8 cellular contexts compared by ENCODE assay signal in the genomic region with DNA sequence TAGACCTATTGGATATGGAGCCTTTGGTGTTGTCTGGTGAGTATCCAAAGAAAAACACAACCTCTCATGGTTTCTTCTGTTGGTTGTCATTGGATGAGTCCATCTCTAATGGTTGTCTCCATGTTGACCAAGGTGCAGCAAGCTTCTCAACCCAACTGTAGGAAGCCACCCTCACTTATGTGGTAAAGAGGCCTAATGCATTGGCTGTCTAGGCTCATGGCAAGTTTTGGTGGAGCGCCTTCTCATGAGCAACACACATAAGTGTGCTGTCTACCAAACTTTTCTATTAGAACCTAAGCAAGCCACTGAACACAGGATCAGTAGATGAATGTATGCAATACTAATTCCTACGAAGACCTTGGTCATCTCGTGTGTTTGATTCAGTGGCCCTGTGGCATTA. TPM values are rescaled to one million over a fixed set of nuclear protein-coding genes. Genes with fewer than 3 reads are reported as not detected.
DNase-seq lines count a peak whose midpoint lies in the region; ATAC-seq and TF ChIP-seq lines count a peak whose summit lies in the region.

No MANE protein-coding gene starts in this region.

- 94% methylated on average over 3 of the region's 3 CpGs for WGBS in HUES64

- H3K27ac Mint-ChIP-seq in CD4-positive, alpha-beta T cell = peak overlapping the region; percentile 82
- H3K27ac Mint-ChIP-seq in brain = peak overlapping the region; percentile 58 to 94 (median 70)
- peak overlapping the region in 7 of 10 donors; percentile 14 to 89 (median 72) for H3K27ac Mint-ChIP-seq in naive thymus-derived CD8-positive, alpha-beta T cell

- H3K4me3 Mint-ChIP-seq in CD4-positive, alpha-beta T cell = peak overlapping the region; percentile 91
- peak overlapping the region; percentile 83 to 96 (median 91) for H3K4me3 Mint-ChIP-seq in brain
- H3K4me3 Mint-ChIP-seq in naive thymus-derived CD8-positive, alpha-beta T cell = peak overlapping the region; percentile 63 to 90 (median 86)

- intact Hi-C loops in CD4-positive, alpha-beta T cell (cut with DNase I, micrococcal nuclease) = loop anchor here (5.0 to 10.0 kb wide), 5 partner anchors 238 to 748 kb away; a partner anchor contains a TSS

- H3K4me1 ChIP-seq in HUES64 (ENCODE audit: insufficient read depth, low read length) = peaks cover 49% of the 10 kb centered on the region

- no peaks in the 10 kb centered on the region for H3K27me3 ChIP-seq in CD4-positive, alpha-beta T cell (ENCODE audit: control insufficient read depth, insufficient read depth, low read length)
- H3K27me3 ChIP-seq in HUES64 (ENCODE audit: insufficient read depth, low read length) = no peaks in the 10 kb centered on the region

- POLR2A ChIA-PET in CD4-positive, alpha-beta T cell (lab: Charles Lee) = interaction anchor here (1.4 kb wide), 1 partner anchor 45 kb away, joined by 4 read pairs; no protein-coding TSS in a partner anchor
- POLR2A ChIA-PET in naive thymus-derived CD8-positive, alpha-beta T cell (lab: Charles Lee) = interaction anchor here (1.4 kb wide), 1 partner anchor 151 kb away, joined by 4 read pairs; a partner anchor contains a TSS

- H3K4me1 Mint-ChIP-seq in CD4-positive, alpha-beta T cell (ENCODE audit: low read depth) = peaks cover 77% of the 10 kb centered on the region
- H3K4me1 Mint-ChIP-seq in brain = peaks cover 76% of the 10 kb centered on the region
- H3K4me1 Mint-ChIP-seq in naive thymus-derived CD8-positive, alpha-beta T cell = peaks cover 41 to 85% (median 73%) of the 10 kb centered on the region in 4 donors

- peak overlapping the region; percentile 91 for H3K4me3 ChIP-seq in HUES64 (ENCODE audit: low read length)

- H3K36me3 ChIP-seq in HUES64 (ENCODE audit: insufficient read depth, low read length) = peaks cover 19% of the 10 kb centered on the region

- H3K36me3 Mint-ChIP-seq in CD4-positive, alpha-beta T cell (ENCODE audit: low read depth) = peaks cover 7% of the 10 kb centered on the region
- H3K36me3 Mint-ChIP-seq in brain = no peaks in the 10 kb centered on the region
- peaks cover 0 to 2% (median 0%) of the 10 kb centered on the region in 3 donors for H3K36me3 Mint-ChIP-seq in naive thymus-derived CD8-positive, alpha-beta T cell

- no peak for DNase-seq in CD4-positive, alpha-beta T cell
- no peak for DNase-seq in naive thymus-derived CD8-positive, alpha-beta T cell
- DNase-seq in superior temporal gyrus (ENCODE audit: extremely low spot score) (no peak), UCSD-AML1 (lab: John Stamatoyannopoulos, UW; ENCODE audit: unreplicated experiment) (no peak), NCI-H1105 treated with DMSO at 0.1 percent for 48 hours (lab: John Stamatoyannopoulos, UW) (no peak), NCI-H2196 treated with DMSO at 0.1 percent for 48 hours (lab: John Stamatoyannopoulos, UW; ENCODE audit: unreplicated experiment) (no peak)

- no peaks in the 10 kb centered on the region for H3K27me3 Mint-ChIP-seq in CD4-positive, alpha-beta T cell
- H3K27me3 Mint-ChIP-seq in brain = peaks cover 8% of the 10 kb centered on the region
- no peaks in the 10 kb centered on the region for H3K27me3 Mint-ChIP-seq in naive thymus-derived CD8-positive, alpha-beta T cell

- no peak overlapping the region for H3K9ac ChIP-seq in HUES64 (ENCODE audit: low read depth, low read length)

- ATAC-seq in CD4-positive, alpha-beta T cell (ENCODE audit: poor library complexity) = no peak
- no peak for ATAC-seq in naive thymus-derived CD8-positive, alpha-beta T cell

- CTCF ChIA-PET in CD4-positive, alpha-beta T cell (lab: Charles Lee) = interaction anchor here (1.2 kb wide), 1 partner anchor 14 kb away, joined by 3 read pairs; no protein-coding TSS in a partner anchor

- no peak for TF ChIP-seq CTCF in CD4-positive, alpha-beta T cell (IDR thresholded peaks at IDR 0.05)
- TF ChIP-seq CTCF in brain (conservative IDR thresholded peaks at IDR 0.05) = no peak

- no peaks in the 10 kb centered on the region for H3K9me3 ChIP-seq in CD4-positive, alpha-beta T cell (ENCODE audit: control insufficient read depth, low read length)
- H3K9me3 ChIP-seq in HUES64 (ENCODE audit: insufficient read depth, low read depth, low read length) = no peaks in the 10 kb centered on the region

- H3K27ac ChIP-seq in CD4-positive, alpha-beta T cell (ENCODE audit: low read depth, low read length) = no peak overlapping the region
- H3K27ac ChIP-seq in HUES64 (ENCODE audit: low read depth, low read length) = no peak overlapping the region

- H3K9me3 Mint-ChIP-seq in CD4-positive, alpha-beta T cell = no peaks in the 10 kb centered on the region
- H3K9me3 Mint-ChIP-seq in brain = no peaks in the 10 kb centered on the region
- no peaks in the 10 kb centered on the region for H3K9me3 Mint-ChIP-seq in naive thymus-derived CD8-positive, alpha-beta T cell

RNA-seq across cellular contexts. Expression of a gene that starts 0.8 kb away (rescaled TPM):
- total RNA-seq in CD4-positive, alpha-beta T cell = 1 to 10 TPM; 6.8 to 7.7 TPM
- polyA plus RNA-seq in HUES64 (2013, experiment 1 of 2) = 28.9 TPM
- polyA plus RNA-seq in HUES64 (2013, experiment 2 of 2) = 26.6 TPM
- 20.2 TPM for polyA plus RNA-seq in brain (ENCODE audit: insufficient read depth, low read depth, low replicate concordance)
- total RNA-seq in naive thymus-derived CD8-positive, alpha-beta T cell = 10 to 100 TPM; 14.6 to 15.4 TPM
- 1 to 10 TPM; 1.5 to 2.1 (median 2.1) TPM for polyA plus RNA-seq in naive thymus-derived CD8-positive, alpha-beta T cell
